ENCODE assay signal across 16 cellular contexts in genomic region chr2:25685030-25685429, GRCh38.
"Had no signal": no experiment of that assay in that cellular context is flagged by ENCODE, and none has a peak within 500 bp of the region (broad histone marks: within the 10 kb centered on the region; RNA-seq: fewer than 3 reads in every experiment).

No MANE protein-coding gene starts in this region.

- ATAC-seq: activated T-helper 17 cell treated with anti-CD3 and anti-CD28 coated beads, Interleukin-2, amount 50 U/mL, for 72 hours; natural killer cell; stimulated activated memory B cell treated with anti-CD40 and anti-IgM and Interleukin-4, amounts not matched to agents 10 μg/mL and 1 μg/mL and 100 μg/mL, for 72 hours had no signal

- H3K27me3 ChIP-seq: breast epithelium, vagina had no signal

- H3K9me3 ChIP-seq: breast epithelium, tibial artery, vagina had no signal

- H3K4me3 ChIP-seq: breast epithelium, tibial artery, vagina had no signal

- H3K27ac ChIP-seq: breast epithelium, epithelial cell of prostate, tibial artery, vagina, VCaP had no signal

- DNase-seq: activated CD4-positive, alpha-beta T cell treated with anti-CD3 and anti-CD28 coated beads for 1 hour; activated T-cell treated with anti-CD3 and anti-CD28 coated beads for 4 hours; aorta; foreskin melanocyte; immature natural killer cell; mesendoderm; natural killer cell; posterior cingulate gyrus; stimulated activated CD4-positive, alpha-beta T cell treated with anti-CD3 and anti-CD28 coated beads, Interleukin-2, amount 100 ng/mL, for 48 hours; tibial artery had no signal

- H3K36me3 ChIP-seq: breast epithelium, tibial artery, vagina had no signal

- H3K4me1 ChIP-seq: breast epithelium, tibial artery, vagina had no signal
